Comparison of ENCODE assay signal across 1 cellular context in the genomic region with DNA sequence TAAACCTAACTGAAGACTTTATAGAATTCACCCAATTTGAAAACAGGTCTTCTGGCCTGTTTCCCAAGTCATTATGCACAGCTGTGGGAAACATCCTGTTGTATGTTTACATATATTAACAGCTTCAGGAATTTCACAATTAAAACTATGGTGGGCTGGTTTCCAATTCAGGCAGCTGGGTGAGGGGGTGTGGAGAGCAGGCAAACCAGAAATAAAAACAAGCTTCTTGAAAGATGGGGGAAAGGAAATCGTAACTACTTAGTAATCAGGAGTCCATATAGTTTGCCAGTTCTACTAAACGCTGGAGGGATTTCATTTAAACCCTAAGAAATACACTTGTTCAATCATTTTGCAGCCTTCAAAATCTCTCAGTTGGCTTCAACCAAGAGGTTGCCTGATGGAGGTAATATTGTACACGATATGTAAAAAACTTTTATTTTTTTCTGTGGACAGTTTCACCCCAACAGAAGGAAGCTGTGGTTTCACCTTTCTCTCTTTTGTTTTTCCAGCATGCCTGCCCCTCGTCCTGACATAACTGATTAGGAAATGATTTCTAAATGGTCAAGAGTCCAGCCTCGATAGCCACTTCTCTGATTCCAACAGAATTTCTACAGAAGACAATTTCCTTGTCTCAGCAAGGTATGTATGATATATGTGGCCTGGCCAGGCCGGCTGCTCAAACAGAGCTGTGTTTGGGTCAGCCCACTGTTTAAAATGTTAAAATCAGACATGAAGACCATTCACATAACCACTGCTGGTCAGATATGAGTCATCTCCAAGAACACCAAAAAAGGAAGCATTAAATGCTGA.
TF ChIP-seq lines count a peak whose summit lies in the region.

No MANE protein-coding gene starts in this region.

TF ChIP-seq in K562, 482 proteins besides CTCF, POLR2A, EP300 and RAD21 (continued from another document and continues in another):
- TF ChIP-seq, protein P1, sequence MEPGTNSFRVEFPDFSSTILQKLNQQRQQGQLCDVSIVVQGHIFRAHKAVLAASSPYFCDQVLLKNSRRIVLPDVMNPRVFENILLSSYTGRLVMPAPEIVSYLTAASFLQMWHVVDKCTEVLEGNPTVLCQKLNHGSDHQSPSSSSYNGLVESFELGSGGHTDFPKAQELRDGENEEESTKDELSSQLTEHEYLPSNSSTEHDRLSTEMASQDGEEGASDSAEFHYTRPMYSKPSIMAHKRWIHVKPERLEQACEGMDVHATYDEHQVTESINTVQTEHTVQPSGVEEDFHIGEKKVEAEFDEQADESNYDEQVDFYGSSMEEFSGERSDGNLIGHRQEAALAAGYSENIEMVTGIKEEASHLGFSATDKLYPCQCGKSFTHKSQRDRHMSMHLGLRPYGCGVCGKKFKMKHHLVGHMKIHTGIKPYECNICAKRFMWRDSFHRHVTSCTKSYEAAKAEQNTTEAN (CRISPR knock-in tag; IDR thresholded peaks at IDR 0.05), result no peak
- TF ChIP-seq ZNF764 (CRISPR knock-in tag; IDR thresholded peaks at IDR 0.05; ENCODE audit: low read depth), result no peak
- no peak for TF ChIP-seq GTF2F1 (IDR thresholded peaks at IDR 0.05; ENCODE audit: low read depth, low read length)
- no peak for TF ChIP-seq NFYB (IDR thresholded peaks at IDR 0.05; ENCODE audit: extremely low read depth, insufficient read length)
- TF ChIP-seq ZEB2 (IDR thresholded peaks at IDR 0.05), result no peak
- TF ChIP-seq FOXA1 (IDR thresholded peaks at IDR 0.05; ENCODE audit: borderline replicate concordance), result no peak
- TF ChIP-seq ZNF586 (CRISPR knock-in tag; conservative IDR thresholded peaks at IDR 0.05), result no peak
- TF ChIP-seq, protein P2, sequence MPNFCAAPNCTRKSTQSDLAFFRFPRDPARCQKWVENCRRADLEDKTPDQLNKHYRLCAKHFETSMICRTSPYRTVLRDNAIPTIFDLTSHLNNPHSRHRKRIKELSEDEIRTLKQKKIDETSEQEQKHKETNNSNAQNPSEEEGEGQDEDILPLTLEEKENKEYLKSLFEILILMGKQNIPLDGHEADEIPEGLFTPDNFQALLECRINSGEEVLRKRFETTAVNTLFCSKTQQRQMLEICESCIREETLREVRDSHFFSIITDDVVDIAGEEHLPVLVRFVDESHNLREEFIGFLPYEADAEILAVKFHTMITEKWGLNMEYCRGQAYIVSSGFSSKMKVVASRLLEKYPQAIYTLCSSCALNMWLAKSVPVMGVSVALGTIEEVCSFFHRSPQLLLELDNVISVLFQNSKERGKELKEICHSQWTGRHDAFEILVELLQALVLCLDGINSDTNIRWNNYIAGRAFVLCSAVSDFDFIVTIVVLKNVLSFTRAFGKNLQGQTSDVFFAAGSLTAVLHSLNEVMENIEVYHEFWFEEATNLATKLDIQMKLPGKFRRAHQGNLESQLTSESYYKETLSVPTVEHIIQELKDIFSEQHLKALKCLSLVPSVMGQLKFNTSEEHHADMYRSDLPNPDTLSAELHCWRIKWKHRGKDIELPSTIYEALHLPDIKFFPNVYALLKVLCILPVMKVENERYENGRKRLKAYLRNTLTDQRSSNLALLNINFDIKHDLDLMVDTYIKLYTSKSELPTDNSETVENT (CRISPR knock-in tag; IDR thresholded peaks at IDR 0.05), result no peak
- no peak for TF ChIP-seq MIER1 (IDR thresholded peaks at IDR 0.05; ENCODE audit: low read depth)
- TF ChIP-seq XRCC4 (IDR thresholded peaks at IDR 0.05; ENCODE audit: extremely low read depth, insufficient read depth, insufficient read length), result no peak
- no peak for TF ChIP-seq TCF7L2 (IDR thresholded peaks at IDR 0.05; ENCODE audit: low read depth, low read length)
- TF ChIP-seq ZNF561 (CRISPR knock-in tag; conservative IDR thresholded peaks at IDR 0.05), result no peak
- no peak for TF ChIP-seq CBX8 (IDR thresholded peaks at IDR 0.05; ENCODE audit: borderline replicate concordance, extremely low read depth, low read depth, low read length, poor library complexity, severe bottlenecking)
- TF ChIP-seq MYBL2 (IDR thresholded peaks at IDR 0.05; ENCODE audit: low read depth), result no peak; the same call in 1 of the 2 replicates
- no peak for TF ChIP-seq MYBL2 (CRISPR knock-in tag; IDR thresholded peaks at IDR 0.05; ENCODE audit: borderline replicate concordance)
- TF ChIP-seq EWSR1 (IDR thresholded peaks at IDR 0.05; ENCODE audit: borderline replicate concordance, low read depth, partially characterized antibody), result no peak
- TF ChIP-seq JUND (IDR thresholded peaks at IDR 0.05; ENCODE audit: borderline replicate concordance, low read depth, low read length), result peak; percentile 89
- peak; percentile 87 for TF ChIP-seq JUND (tag; IDR thresholded peaks at IDR 0.05; ENCODE audit: borderline replicate concordance, low read depth, low read length)
- no peak for TF ChIP-seq HDAC1 (IDR thresholded peaks at IDR 0.05)
- TF ChIP-seq L3MBTL2 (IDR thresholded peaks at IDR 0.05), result peak; percentile 54
- TF ChIP-seq FUS (optimal IDR thresholded peaks at IDR 0.05; ENCODE audit: low read depth, low read length), result no peak
- TF ChIP-seq PCBP2 (IDR thresholded peaks at IDR 0.05; ENCODE audit: low read depth, low read length, poor library complexity, severe bottlenecking), result no peak
- TF ChIP-seq, protein P3, sequence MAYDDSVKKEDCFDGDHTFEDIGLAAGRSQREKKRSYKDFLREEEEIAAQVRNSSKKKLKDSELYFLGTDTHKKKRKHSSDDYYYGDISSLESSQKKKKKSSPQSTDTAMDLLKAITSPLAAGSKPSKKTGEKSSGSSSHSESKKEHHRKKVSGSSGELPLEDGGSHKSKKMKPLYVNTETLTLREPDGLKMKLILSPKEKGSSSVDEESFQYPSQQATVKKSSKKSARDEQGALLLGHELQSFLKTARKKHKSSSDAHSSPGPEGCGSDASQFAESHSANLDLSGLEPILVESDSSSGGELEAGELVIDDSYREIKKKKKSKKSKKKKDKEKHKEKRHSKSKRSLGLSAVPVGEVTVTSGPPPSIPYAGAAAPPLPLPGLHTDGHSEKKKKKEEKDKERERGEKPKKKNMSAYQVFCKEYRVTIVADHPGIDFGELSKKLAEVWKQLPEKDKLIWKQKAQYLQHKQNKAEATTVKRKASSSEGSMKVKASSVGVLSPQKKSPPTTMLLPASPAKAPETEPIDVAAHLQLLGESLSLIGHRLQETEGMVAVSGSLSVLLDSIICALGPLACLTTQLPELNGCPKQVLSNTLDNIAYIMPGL (CRISPR knock-in tag; IDR thresholded peaks at IDR 0.05), result no peak
- TF ChIP-seq, protein P4, sequence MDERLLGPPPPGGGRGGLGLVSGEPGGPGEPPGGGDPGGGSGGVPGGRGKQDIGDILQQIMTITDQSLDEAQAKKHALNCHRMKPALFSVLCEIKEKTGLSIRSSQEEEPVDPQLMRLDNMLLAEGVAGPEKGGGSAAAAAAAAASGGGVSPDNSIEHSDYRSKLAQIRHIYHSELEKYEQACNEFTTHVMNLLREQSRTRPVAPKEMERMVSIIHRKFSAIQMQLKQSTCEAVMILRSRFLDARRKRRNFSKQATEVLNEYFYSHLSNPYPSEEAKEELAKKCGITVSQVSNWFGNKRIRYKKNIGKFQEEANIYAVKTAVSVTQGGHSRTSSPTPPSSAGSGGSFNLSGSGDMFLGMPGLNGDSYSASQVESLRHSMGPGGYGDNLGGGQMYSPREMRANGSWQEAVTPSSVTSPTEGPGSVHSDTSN (CRISPR knock-in tag; IDR thresholded peaks at IDR 0.05; ENCODE audit: low read depth), result no peak
- TF ChIP-seq, protein P4 (tag; conservative IDR thresholded peaks at IDR 0.05; ENCODE audit: low read depth), result no peak
- TF ChIP-seq CAMTA2 (CRISPR knock-in tag; conservative IDR thresholded peaks at IDR 0.05), result no peak
- TF ChIP-seq CHD1 (IDR thresholded peaks at IDR 0.05; ENCODE audit: low read length), result no peak
- TF ChIP-seq, protein P5, sequence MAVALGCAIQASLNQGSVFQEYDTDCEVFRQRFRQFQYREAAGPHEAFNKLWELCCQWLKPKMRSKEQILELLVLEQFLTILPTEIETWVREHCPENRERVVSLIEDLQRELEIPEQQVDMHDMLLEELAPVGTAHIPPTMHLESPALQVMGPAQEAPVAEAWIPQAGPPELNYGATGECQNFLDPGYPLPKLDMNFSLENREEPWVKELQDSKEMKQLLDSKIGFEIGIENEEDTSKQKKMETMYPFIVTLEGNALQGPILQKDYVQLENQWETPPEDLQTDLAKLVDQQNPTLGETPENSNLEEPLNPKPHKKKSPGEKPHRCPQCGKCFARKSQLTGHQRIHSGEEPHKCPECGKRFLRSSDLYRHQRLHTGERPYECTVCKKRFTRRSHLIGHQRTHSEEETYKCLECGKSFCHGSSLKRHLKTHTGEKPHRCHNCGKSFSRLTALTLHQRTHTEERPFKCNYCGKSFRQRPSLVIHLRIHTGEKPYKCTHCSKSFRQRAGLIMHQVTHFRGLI (CRISPR knock-in tag; IDR thresholded peaks at IDR 0.05), result no peak
- TF ChIP-seq POLR2B (IDR thresholded peaks at IDR 0.05; ENCODE audit: low read depth, partially characterized antibody), result no peak
- no peak for TF ChIP-seq SNRNP70 (optimal IDR thresholded peaks at IDR 0.05; ENCODE audit: low read depth, low read length)
- TF ChIP-seq BCL6 (CRISPR knock-in tag; IDR thresholded peaks at IDR 0.05), result no peak
- no peak for TF ChIP-seq NFE2L1 (tag; IDR thresholded peaks at IDR 0.05; ENCODE audit: borderline replicate concordance, low read depth)
- TF ChIP-seq, protein P6, sequence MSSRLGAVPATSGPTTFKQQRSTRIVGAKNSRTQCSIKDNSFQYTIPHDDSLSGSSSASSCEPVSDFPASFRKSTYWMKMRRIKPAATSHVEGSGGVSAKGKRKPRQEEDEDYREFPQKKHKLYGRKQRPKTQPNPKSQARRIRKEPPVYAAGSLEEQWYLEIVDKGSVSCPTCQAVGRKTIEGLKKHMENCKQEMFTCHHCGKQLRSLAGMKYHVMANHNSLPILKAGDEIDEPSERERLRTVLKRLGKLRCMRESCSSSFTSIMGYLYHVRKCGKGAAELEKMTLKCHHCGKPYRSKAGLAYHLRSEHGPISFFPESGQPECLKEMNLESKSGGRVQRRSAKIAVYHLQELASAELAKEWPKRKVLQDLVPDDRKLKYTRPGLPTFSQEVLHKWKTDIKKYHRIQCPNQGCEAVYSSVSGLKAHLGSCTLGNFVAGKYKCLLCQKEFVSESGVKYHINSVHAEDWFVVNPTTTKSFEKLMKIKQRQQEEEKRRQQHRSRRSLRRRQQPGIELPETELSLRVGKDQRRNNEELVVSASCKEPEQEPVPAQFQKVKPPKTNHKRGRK (tag; IDR thresholded peaks at IDR 0.05), result no peak
- TF ChIP-seq, protein P7, sequence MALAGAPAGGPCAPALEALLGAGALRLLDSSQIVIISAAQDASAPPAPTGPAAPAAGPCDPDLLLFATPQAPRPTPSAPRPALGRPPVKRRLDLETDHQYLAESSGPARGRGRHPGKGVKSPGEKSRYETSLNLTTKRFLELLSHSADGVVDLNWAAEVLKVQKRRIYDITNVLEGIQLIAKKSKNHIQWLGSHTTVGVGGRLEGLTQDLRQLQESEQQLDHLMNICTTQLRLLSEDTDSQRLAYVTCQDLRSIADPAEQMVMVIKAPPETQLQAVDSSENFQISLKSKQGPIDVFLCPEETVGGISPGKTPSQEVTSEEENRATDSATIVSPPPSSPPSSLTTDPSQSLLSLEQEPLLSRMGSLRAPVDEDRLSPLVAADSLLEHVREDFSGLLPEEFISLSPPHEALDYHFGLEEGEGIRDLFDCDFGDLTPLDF (CRISPR knock-in tag; IDR thresholded peaks at IDR 0.05), result no peak
- TF ChIP-seq SRF (CRISPR knock-in tag; IDR thresholded peaks at IDR 0.05), result peak; percentile 67 to 98; a peak in 3 of 4 replicates
- TF ChIP-seq, protein P8, sequence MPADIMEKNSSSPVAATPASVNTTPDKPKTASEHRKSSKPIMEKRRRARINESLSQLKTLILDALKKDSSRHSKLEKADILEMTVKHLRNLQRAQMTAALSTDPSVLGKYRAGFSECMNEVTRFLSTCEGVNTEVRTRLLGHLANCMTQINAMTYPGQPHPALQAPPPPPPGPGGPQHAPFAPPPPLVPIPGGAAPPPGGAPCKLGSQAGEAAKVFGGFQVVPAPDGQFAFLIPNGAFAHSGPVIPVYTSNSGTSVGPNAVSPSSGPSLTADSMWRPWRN (IDR thresholded peaks at IDR 0.05; ENCODE audit: low read depth), result no peak
- TF ChIP-seq, protein P9, sequence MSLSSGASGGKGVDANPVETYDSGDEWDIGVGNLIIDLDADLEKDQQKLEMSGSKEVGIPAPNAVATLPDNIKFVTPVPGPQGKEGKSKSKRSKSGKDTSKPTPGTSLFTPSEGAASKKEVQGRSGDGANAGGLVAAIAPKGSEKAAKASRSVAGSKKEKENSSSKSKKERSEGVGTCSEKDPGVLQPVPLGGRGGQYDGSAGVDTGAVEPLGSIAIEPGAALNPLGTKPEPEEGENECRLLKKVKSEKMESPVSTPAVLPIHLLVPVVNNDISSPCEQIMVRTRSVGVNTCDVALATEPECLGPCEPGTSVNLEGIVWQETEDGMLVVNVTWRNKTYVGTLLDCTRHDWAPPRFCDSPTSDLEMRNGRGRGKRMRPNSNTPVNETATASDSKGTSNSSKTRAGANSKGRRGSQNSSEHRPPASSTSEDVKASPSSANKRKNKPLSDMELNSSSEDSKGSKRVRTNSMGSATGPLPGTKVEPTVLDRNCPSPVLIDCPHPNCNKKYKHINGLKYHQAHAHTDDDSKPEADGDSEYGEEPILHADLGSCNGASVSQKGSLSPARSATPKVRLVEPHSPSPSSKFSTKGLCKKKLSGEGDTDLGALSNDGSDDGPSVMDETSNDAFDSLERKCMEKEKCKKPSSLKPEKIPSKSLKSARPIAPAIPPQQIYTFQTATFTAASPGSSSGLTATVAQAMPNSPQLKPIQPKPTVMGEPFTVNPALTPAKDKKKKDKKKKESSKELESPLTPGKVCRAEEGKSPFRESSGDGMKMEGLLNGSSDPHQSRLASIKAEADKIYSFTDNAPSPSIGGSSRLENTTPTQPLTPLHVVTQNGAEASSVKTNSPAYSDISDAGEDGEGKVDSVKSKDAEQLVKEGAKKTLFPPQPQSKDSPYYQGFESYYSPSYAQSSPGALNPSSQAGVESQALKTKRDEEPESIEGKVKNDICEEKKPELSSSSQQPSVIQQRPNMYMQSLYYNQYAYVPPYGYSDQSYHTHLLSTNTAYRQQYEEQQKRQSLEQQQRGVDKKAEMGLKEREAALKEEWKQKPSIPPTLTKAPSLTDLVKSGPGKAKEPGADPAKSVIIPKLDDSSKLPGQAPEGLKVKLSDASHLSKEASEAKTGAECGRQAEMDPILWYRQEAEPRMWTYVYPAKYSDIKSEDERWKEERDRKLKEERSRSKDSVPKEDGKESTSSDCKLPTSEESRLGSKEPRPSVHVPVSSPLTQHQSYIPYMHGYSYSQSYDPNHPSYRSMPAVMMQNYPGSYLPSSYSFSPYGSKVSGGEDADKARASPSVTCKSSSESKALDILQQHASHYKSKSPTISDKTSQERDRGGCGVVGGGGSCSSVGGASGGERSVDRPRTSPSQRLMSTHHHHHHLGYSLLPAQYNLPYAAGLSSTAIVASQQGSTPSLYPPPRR (CRISPR knock-in tag; IDR thresholded peaks at IDR 0.05; ENCODE audit: borderline replicate concordance), result no peak
- no peak for TF ChIP-seq RHOXF2B (CRISPR knock-in tag; conservative IDR thresholded peaks at IDR 0.05)
- TF ChIP-seq TCFL5 (CRISPR knock-in tag; conservative IDR thresholded peaks at IDR 0.05), result no peak
- no peak for TF ChIP-seq BRD9 (IDR thresholded peaks at IDR 0.05; ENCODE audit: low read depth, partially characterized antibody)
